In genomic region chr7:27148031-27148775, GRCh38 we compare ENCODE assay signal across 1 cellular context.
A peak's percentile ranks its signal among the peaks of the same experiment; 100 is the strongest.
TF ChIP-seq lines count a peak whose summit lies in the region.

No MANE protein-coding gene starts in this region.

TF ChIP-seq in H1, 55 proteins besides CTCF, POLR2A, EP300 and RAD21:
- TF ChIP-seq FOSL1 (IDR thresholded peaks at IDR 0.05; ENCODE audit: insufficient read depth, low read depth, low read length) (no peak), CBX5 (IDR thresholded peaks at IDR 0.05; ENCODE audit: low read depth, low read length) (no peak), CHD2 (IDR thresholded peaks at IDR 0.05; ENCODE audit: low read length) (no peak), RNF2 (IDR thresholded peaks at IDR 0.05; ENCODE audit: borderline replicate concordance, low read depth, low read length, missing control alignments, poor library complexity, severe bottlenecking) (peak; percentile 85), SP1 (IDR thresholded peaks at IDR 0.05; ENCODE audit: low read depth, low read length) (no peak), SIRT6 (IDR thresholded peaks at IDR 0.05; ENCODE audit: low read length) (no peak), TEAD4 (IDR thresholded peaks at IDR 0.05; ENCODE audit: low read depth, low read length) (no peak), TAF7 (optimal IDR thresholded peaks at IDR 0.05; ENCODE audit: borderline replicate concordance, low read depth, low read length) (no peak), CEBPB (IDR thresholded peaks at IDR 0.05; ENCODE audit: low read depth, low read length) (no peak), ATF2 (IDR thresholded peaks at IDR 0.05; ENCODE audit: low read length) (no peak), USF2 (IDR thresholded peaks at IDR 0.05; ENCODE audit: low read length) (no peak), HDAC2 (IDR thresholded peaks at IDR 0.05; ENCODE audit: borderline replicate concordance in 1 of 2, low read depth in 2 of 2, low read length in 2 of 2) (no peak), SUZ12 (IDR thresholded peaks at IDR 0.05; ENCODE audit: low read length) (peak; percentile 48), TAF1 (IDR thresholded peaks at IDR 0.05; ENCODE audit: low read depth, low read length) (no peak), CHD7 (IDR thresholded peaks at IDR 0.05; ENCODE audit: insufficient replicate concordance, low read length) (no peak), EZH2 (IDR thresholded peaks at IDR 0.05; ENCODE audit: low read depth, low read length, severe bottlenecking) (peak; percentile 86), BCL11A (IDR thresholded peaks at IDR 0.05; ENCODE audit: low read depth in 2 of 2, low read length in 2 of 2) (no peak), POU5F1 (IDR thresholded peaks at IDR 0.05; ENCODE audit: low read depth, low read length) (no peak), JUN (IDR thresholded peaks at IDR 0.05; ENCODE audit: low read depth, low read length) (no peak), SP4 (IDR thresholded peaks at IDR 0.05; ENCODE audit: low read length) (no peak), CTBP2 (IDR thresholded peaks at IDR 0.05; ENCODE audit: borderline replicate concordance, insufficient read depth, insufficient read length, low read length) (no peak), KDM1A (IDR thresholded peaks at IDR 0.05; ENCODE audit: borderline replicate concordance, low read length) (no peak), RBBP5 (IDR thresholded peaks at IDR 0.05; ENCODE audit: borderline replicate concordance, low read depth, low read length) (no peak), KDM4A (IDR thresholded peaks at IDR 0.05; ENCODE audit: low read depth, low read length, severe bottlenecking) (no peak), SP2 (IDR thresholded peaks at IDR 0.05; ENCODE audit: low read length) (no peak)
TF ChIP-seq in H1: peak in this region for 3.
